21 cellular contexts compared by ENCODE assay signal in genomic region chr20:38060536-38060935, GRCh38. TPM values are rescaled to one million over a fixed set of nuclear protein-coding genes. Genes with fewer than 3 reads are reported as not detected.
DNase-seq lines count a peak whose midpoint lies in the region; ATAC-seq and TF ChIP-seq lines count a peak whose summit lies in the region.
"Had no signal": no experiment of that assay in that cellular context is flagged by ENCODE, and none has a peak within 500 bp of the region (broad histone marks: within the 10 kb centered on the region; RNA-seq: fewer than 3 reads in every experiment).

No MANE protein-coding gene starts in this region.

- H3K36me3 Mint-ChIP-seq in GM23338 (ENCODE audit: low read depth) (peaks cover 30% of the 10 kb centered on the region), osteocyte (ENCODE audit: unreplicated experiment) (peaks cover 25% of the 10 kb centered on the region), nephron progenitor cell (ENCODE audit: low read depth) (peaks cover 4% of the 10 kb centered on the region)

- no peak overlapping the region for H3K4me2 ChIP-seq in GM23338

- no peak overlapping the region for H2AFZ ChIP-seq in GM23338
- H2AFZ ChIP-seq: parathyroid adenoma had no signal

- H3K36me3 ChIP-seq in GM23338 (ENCODE audit: insufficient read depth) = peaks cover 46% of the 10 kb centered on the region
- H3K36me3 ChIP-seq in lower lobe of right lung = peaks cover 78% of the 10 kb centered on the region

- no peaks in the 10 kb centered on the region for H3K4me1 ChIP-seq in GM23338 (ENCODE audit: insufficient read depth)
- peaks cover 2% of the 10 kb centered on the region for H3K4me1 ChIP-seq in lower lobe of right lung
- H3K4me1 ChIP-seq: parathyroid adenoma had no signal

- no peak overlapping the region for H3K4me3 Mint-ChIP-seq in GM23338
- H3K4me3 Mint-ChIP-seq in osteocyte (ENCODE audit: unreplicated experiment) = no peak overlapping the region
- no peak overlapping the region for H3K4me3 Mint-ChIP-seq in nephron progenitor cell
- H3K4me3 Mint-ChIP-seq: dendritic cell treated with granulocyte-macrophage colony-stimulating factor and Interleukin-4, amounts not matched to agents 40 ng/mL and 50 ng/mL, for 4 days had no signal

- H3K79me2 ChIP-seq in GM23338 (replicated peaks; ENCODE audit: insufficient read depth) = peaks cover 14% of the 10 kb centered on the region; the same call in 1 of the 2 replicates

- TF ChIP-seq CTCF in GM23338 (conservative IDR thresholded peaks at IDR 0.05; ENCODE audit: low read depth in 2 of 2) (no peak), VCaP (conservative IDR thresholded peaks at IDR 0.05) (no peak), fibroblast of pulmonary artery (IDR thresholded peaks at IDR 0.05; ENCODE audit: low read length, missing control alignments) (no peak), osteocyte (IDR thresholded peaks at IDR 0.05) (no peak), nephron progenitor cell (IDR thresholded peaks at IDR 0.05) (no peak), lower lobe of right lung (IDR thresholded peaks at IDR 0.05) (no peak)

- H3K9me3 Mint-ChIP-seq in GM23338 = no peaks in the 10 kb centered on the region
- H3K9me3 Mint-ChIP-seq in osteocyte (ENCODE audit: unreplicated experiment) = no peaks in the 10 kb centered on the region
- H3K9me3 Mint-ChIP-seq in nephron progenitor cell = no peaks in the 10 kb centered on the region
- H3K9me3 Mint-ChIP-seq: dendritic cell treated with granulocyte-macrophage colony-stimulating factor and Interleukin-4, amounts not matched to agents 40 ng/mL and 50 ng/mL, for 4 days had no signal

- DNase-seq in GM23338 (ENCODE audit: low spot score) (no peak), fibroblast of pulmonary artery (ENCODE audit: low read depth) (peak; percentile 37), osteocyte (ENCODE audit: extremely low spot score, unreplicated experiment) (no peak), nephron progenitor cell (no peak), lower lobe of right lung (no peak), AML-193 (lab: John Stamatoyannopoulos, UW) (no peak), NCI-H69 (lab: John Stamatoyannopoulos, UW) (no peak)
- DNase-seq: activated gamma-delta T cell; aorta; C1 segment of cervical spinal cord; Karpas-422; NCI-H2227 treated with DMSO at 0.1 percent for 48 hours; NK-92 treated with Interleukin-12 subunit alpha and Interleukin-12 subunit beta, amount 100 ng/mL, for 24 hours; Right ventricle myocardium superior; stimulated activated naive CD4-positive, alpha-beta T cell treated with Interleukin-2 at 50 U/mL for 16 hours; T-helper 1 cell had no signal

- no peak overlapping the region for H3K4me3 ChIP-seq in GM23338
- H3K4me3 ChIP-seq in fibroblast of pulmonary artery (replicated peaks; ENCODE audit: low read depth, low read length) = no peak overlapping the region
- no peak overlapping the region for H3K4me3 ChIP-seq in lower lobe of right lung
- H3K4me3 ChIP-seq: upper lobe of left lung had no signal

- no peaks in the 10 kb centered on the region for H3K4me1 Mint-ChIP-seq in GM23338
- peaks cover 6% of the 10 kb centered on the region for H3K4me1 Mint-ChIP-seq in osteocyte (ENCODE audit: unreplicated experiment)
- no peaks in the 10 kb centered on the region for H3K4me1 Mint-ChIP-seq in nephron progenitor cell

- no peaks in the 10 kb centered on the region for H3K9me2 ChIP-seq in GM23338 (ENCODE audit: insufficient read depth)

- H3F3A ChIP-seq in GM23338 (replicated peaks; ENCODE audit: low read depth) = no peaks in the 10 kb centered on the region

- H3K27me3 Mint-ChIP-seq in GM23338 (ENCODE audit: insufficient read depth, low read depth, poor library complexity) = no peaks in the 10 kb centered on the region
- H3K27me3 Mint-ChIP-seq in osteocyte (ENCODE audit: unreplicated experiment) = no peaks in the 10 kb centered on the region
- no peaks in the 10 kb centered on the region for H3K27me3 Mint-ChIP-seq in nephron progenitor cell (ENCODE audit: low read depth, poor library complexity)
- H3K27me3 Mint-ChIP-seq: dendritic cell treated with granulocyte-macrophage colony-stimulating factor and Interleukin-4, amounts not matched to agents 40 ng/mL and 50 ng/mL, for 4 days had no signal

- peak overlapping the region; percentile 21 for H3K27ac Mint-ChIP-seq in GM23338
- peak overlapping the region; percentile 76 for H3K27ac Mint-ChIP-seq in osteocyte (ENCODE audit: unreplicated experiment)
- H3K27ac Mint-ChIP-seq in nephron progenitor cell = no peak overlapping the region
- H3K27ac Mint-ChIP-seq: dendritic cell treated with granulocyte-macrophage colony-stimulating factor and Interleukin-4, amounts not matched to agents 40 ng/mL and 50 ng/mL, for 4 days had no signal

- H3K27ac ChIP-seq in GM23338 (ENCODE audit: low read depth) (no peak overlapping the region), VCaP (peak overlapping the region; percentile 15; the same call in 1 of the 2 replicates), lower lobe of right lung (no peak overlapping the region)
- H3K27ac ChIP-seq: HL-60, parathyroid adenoma had no signal

- no peaks in the 10 kb centered on the region for H3K9me3 ChIP-seq in lower lobe of right lung
- H3K9me3 ChIP-seq: upper lobe of left lung had no signal

- intact Hi-C loops in lower lobe of right lung (cut with DNase I) = no loop called here

- peaks cover 11% of the 10 kb centered on the region for H4K20me1 ChIP-seq in GM23338 (replicated peaks; ENCODE audit: insufficient read depth)

- no peaks in the 10 kb centered on the region for H3K27me3 ChIP-seq in GM23338 (ENCODE audit: insufficient read depth)
- no peaks in the 10 kb centered on the region for H3K27me3 ChIP-seq in lower lobe of right lung (ENCODE audit: low read depth)
- H3K27me3 ChIP-seq: upper lobe of left lung had no signal

- no peak for ATAC-seq in GM23338
- ATAC-seq in lower lobe of right lung = no peak

TF ChIP-seq in GM23338, 12 proteins besides CTCF, POLR2A, EP300 and RAD21 (continues in another document):
- TF ChIP-seq POLR2AphosphoS5 (IDR thresholded peaks at IDR 0.05; ENCODE audit: low read depth) (no peak), ZNF114 (CRISPR knock-in tag; IDR thresholded peaks at IDR 0.05) (no peak), NANOG (IDR thresholded peaks at IDR 0.05; ENCODE audit: borderline replicate concordance) (no peak), ZNF331 (CRISPR knock-in tag; IDR thresholded peaks at IDR 0.05; ENCODE audit: low read depth) (no peak)
- TF ChIP-seq, protein P1, sequence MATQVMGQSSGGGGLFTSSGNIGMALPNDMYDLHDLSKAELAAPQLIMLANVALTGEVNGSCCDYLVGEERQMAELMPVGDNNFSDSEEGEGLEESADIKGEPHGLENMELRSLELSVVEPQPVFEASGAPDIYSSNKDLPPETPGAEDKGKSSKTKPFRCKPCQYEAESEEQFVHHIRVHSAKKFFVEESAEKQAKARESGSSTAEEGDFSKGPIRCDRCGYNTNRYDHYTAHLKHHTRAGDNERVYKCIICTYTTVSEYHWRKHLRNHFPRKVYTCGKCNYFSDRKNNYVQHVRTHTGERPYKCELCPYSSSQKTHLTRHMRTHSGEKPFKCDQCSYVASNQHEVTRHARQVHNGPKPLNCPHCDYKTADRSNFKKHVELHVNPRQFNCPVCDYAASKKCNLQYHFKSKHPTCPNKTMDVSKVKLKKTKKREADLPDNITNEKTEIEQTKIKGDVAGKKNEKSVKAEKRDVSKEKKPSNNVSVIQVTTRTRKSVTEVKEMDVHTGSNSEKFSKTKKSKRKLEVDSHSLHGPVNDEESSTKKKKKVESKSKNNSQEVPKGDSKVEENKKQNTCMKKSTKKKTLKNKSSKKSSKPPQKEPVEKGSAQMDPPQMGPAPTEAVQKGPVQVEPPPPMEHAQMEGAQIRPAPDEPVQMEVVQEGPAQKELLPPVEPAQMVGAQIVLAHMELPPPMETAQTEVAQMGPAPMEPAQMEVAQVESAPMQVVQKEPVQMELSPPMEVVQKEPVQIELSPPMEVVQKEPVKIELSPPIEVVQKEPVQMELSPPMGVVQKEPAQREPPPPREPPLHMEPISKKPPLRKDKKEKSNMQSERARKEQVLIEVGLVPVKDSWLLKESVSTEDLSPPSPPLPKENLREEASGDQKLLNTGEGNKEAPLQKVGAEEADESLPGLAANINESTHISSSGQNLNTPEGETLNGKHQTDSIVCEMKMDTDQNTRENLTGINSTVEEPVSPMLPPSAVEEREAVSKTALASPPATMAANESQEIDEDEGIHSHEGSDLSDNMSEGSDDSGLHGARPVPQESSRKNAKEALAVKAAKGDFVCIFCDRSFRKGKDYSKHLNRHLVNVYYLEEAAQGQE (IDR thresholded peaks at IDR 0.05; ENCODE audit: unreplicated experiment) = no peak
- TF ChIP-seq, protein P2, sequence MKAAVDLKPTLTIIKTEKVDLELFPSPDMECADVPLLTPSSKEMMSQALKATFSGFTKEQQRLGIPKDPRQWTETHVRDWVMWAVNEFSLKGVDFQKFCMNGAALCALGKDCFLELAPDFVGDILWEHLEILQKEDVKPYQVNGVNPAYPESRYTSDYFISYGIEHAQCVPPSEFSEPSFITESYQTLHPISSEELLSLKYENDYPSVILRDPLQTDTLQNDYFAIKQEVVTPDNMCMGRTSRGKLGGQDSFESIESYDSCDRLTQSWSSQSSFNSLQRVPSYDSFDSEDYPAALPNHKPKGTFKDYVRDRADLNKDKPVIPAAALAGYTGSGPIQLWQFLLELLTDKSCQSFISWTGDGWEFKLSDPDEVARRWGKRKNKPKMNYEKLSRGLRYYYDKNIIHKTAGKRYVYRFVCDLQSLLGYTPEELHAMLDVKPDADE (IDR thresholded peaks at IDR 0.05) = no peak

RNA-seq across cellular contexts. Expression of gene RPRD1B, which starts 27.0 kb away (rescaled TPM):
- 14.8 and 24.3 TPM in 2 replicates for total RNA-seq in GM23338 (2014; rRNA removed; shearing (Covaris generic))
- 6.3 and 7.3 TPM in 2 replicates for polyA plus RNA-seq in GM23338 (2016; fragmentation: Nextera tagmentation; extraction: Ambion mirVana)
- 26.9 and 28.5 TPM in 2 replicates for total RNA-seq in osteocyte
- 25.6 TPM for total RNA-seq in lower lobe of right lung

RNA-seq across cellular contexts. Expression of gene TTI1, which starts 27.3 kb away (rescaled TPM):
- 48.7 and 56.4 TPM in 2 replicates for total RNA-seq in GM23338 (2014; rRNA removed; shearing (Covaris generic))
- 17.3 and 17.8 TPM in 2 replicates for polyA plus RNA-seq in GM23338 (2016; fragmentation: Nextera tagmentation; extraction: Ambion mirVana)
- 16.2 and 17.9 TPM in 2 replicates for total RNA-seq in osteocyte
- 16.7 TPM for total RNA-seq in lower lobe of right lung
